ENCODE assay signal across 15 cellular contexts in genomic region chr2:227805578-227805977, GRCh38. TPM values are rescaled to one million over a fixed set of nuclear protein-coding genes. Genes with fewer than 3 reads are reported as not detected.
DNase-seq lines count a peak whose midpoint lies in the region; ATAC-seq and TF ChIP-seq lines count a peak whose summit lies in the region.
"Had no signal": no experiment of that assay in that cellular context is flagged by ENCODE, and none has a peak within 500 bp of the region (broad histone marks: within the 10 kb centered on the region; RNA-seq: fewer than 3 reads in every experiment).

No MANE protein-coding gene starts in this region.

- H3K27me3 Mint-ChIP-seq in MCF 10A (ENCODE audit: insufficient read depth, unreplicated experiment) = no peaks in the 10 kb centered on the region

- peaks cover 3% of the 10 kb centered on the region for H3K36me3 Mint-ChIP-seq in MCF 10A (ENCODE audit: insufficient read depth, unreplicated experiment)

- ATAC-seq in thoracic aorta (ENCODE audit: insufficient number of reproducible peaks, low FRiP score, low read depth) = no peak

- BruUV-seq in MCF 10A (replicated peaks; lab: Mats Ljungman, UMichigan) = no TSS peak

- no peak for TF ChIP-seq POLR2A in breast epithelium (IDR thresholded peaks at IDR 0.05)

- POLR2A ChIA-PET in MCF 10A (lab: Yijun Ruan, JAX) = interaction anchor here (1.2 kb wide), 1 partner anchor 13 kb away, joined by 3 read pairs; no protein-coding TSS in a partner anchor

- H3K27ac ChIP-seq in breast epithelium (no peak overlapping the region), thoracic aorta (no peak overlapping the region), tibial artery (no peak overlapping the region)
- peak overlapping the region; percentile 76 for H3K27ac ChIP-seq in effector memory CD4-positive, alpha-beta T cell (ENCODE audit: insufficient read depth, low read length, poor library complexity, severe bottlenecking)
- H3K27ac ChIP-seq: SK-N-MC had no signal

- H3K9me3 Mint-ChIP-seq in MCF 10A (ENCODE audit: unreplicated experiment) = no peaks in the 10 kb centered on the region

- intact Hi-C loops in MCF 10A (cut with micrococcal nuclease) (no loop called here), breast epithelium (cut with DNase I; ENCODE audit: low total_unique reads) (no loop called here), tibial artery (cut with DNase I; ENCODE audit: low total_unique reads) (no loop called here)

- H3K27ac Mint-ChIP-seq in MCF 10A (ENCODE audit: low read depth, unreplicated experiment) = peak overlapping the region; percentile 63

- H3K9me3 ChIP-seq in breast epithelium (no peaks in the 10 kb centered on the region), thoracic aorta (no peaks in the 10 kb centered on the region), tibial artery (no peaks in the 10 kb centered on the region)
- H3K9me3 ChIP-seq in effector memory CD4-positive, alpha-beta T cell (ENCODE audit: control insufficient read depth, low read length) = no peaks in the 10 kb centered on the region
- H3K9me3 ChIP-seq: upper lobe of left lung had no signal

- H3K27me3 ChIP-seq in breast epithelium = no peaks in the 10 kb centered on the region
- H3K27me3 ChIP-seq in effector memory CD4-positive, alpha-beta T cell (replicated peaks; ENCODE audit: control insufficient read depth, insufficient read depth, low read length, poor library complexity, severe bottlenecking) = no peaks in the 10 kb centered on the region
- H3K27me3 ChIP-seq in thoracic aorta (replicated peaks; ENCODE audit: insufficient read depth) = no peaks in the 10 kb centered on the region
- H3K27me3 ChIP-seq in tibial artery = no peaks in the 10 kb centered on the region
- H3K27me3 ChIP-seq: upper lobe of left lung had no signal

- no peak overlapping the region for H3K4me3 Mint-ChIP-seq in MCF 10A (ENCODE audit: unreplicated experiment)

- no peaks in the 10 kb centered on the region for H3K36me3 ChIP-seq in breast epithelium
- no peaks in the 10 kb centered on the region for H3K36me3 ChIP-seq in effector memory CD4-positive, alpha-beta T cell (ENCODE audit: control insufficient read depth, insufficient read depth, low read length)
- H3K36me3 ChIP-seq in thoracic aorta = no peaks in the 10 kb centered on the region
- H3K36me3 ChIP-seq in tibial artery = no peaks in the 10 kb centered on the region
- H3K36me3 ChIP-seq: upper lobe of left lung had no signal

- no peak overlapping the region for H3K4me3 ChIP-seq in breast epithelium
- H3K4me3 ChIP-seq in effector memory CD4-positive, alpha-beta T cell (ENCODE audit: insufficient read depth, low read depth, low read length, poor library complexity, severe bottlenecking) = no peak overlapping the region
- peak overlapping the region; percentile 4 for H3K4me3 ChIP-seq in thoracic aorta
- no peak overlapping the region for H3K4me3 ChIP-seq in tibial artery
- H3K4me3 ChIP-seq: SK-N-MC had no signal

- no peaks in the 10 kb centered on the region for H3K4me1 ChIP-seq in breast epithelium
- H3K4me1 ChIP-seq in effector memory CD4-positive, alpha-beta T cell (ENCODE audit: control insufficient read depth, insufficient read depth, low read length, poor library complexity, severe bottlenecking) = no peaks in the 10 kb centered on the region
- H3K4me1 ChIP-seq in thoracic aorta (ENCODE audit: control insufficient read depth in 1 of 2, low read depth in 2 of 2) = no peaks in the 10 kb centered on the region
- peaks cover 0 to 4% (median 0%) of the 10 kb centered on the region in 4 donors for H3K4me1 ChIP-seq in tibial artery
- H3K4me1 ChIP-seq: upper lobe of left lung had no signal

- no peak for TF ChIP-seq CTCF in MCF 10A (IDR thresholded peaks at IDR 0.05; ENCODE audit: unreplicated experiment)
- TF ChIP-seq CTCF in breast epithelium (IDR thresholded peaks at IDR 0.05) = no peak
- TF ChIP-seq CTCF in thoracic aorta (IDR thresholded peaks at IDR 0.05) = no peak
- TF ChIP-seq CTCF in tibial artery (IDR thresholded peaks at IDR 0.05) = no peak

- in situ Hi-C loops in SK-MEL-5 (cut with HindIII; ENCODE audit: low pct_unique_long_range_greater_than_20kb, low sequenced_read_pairs) = no loop called here

- CTCF ChIA-PET in MCF 10A (lab: Yijun Ruan, JAX) = interaction anchor here (0.6 to 1.3 kb wide), 2 partner anchors 8 to 937 kb away, joined by 4 read pairs; partner anchors contain the start of gene CCL20

- peak; percentile 6 for DNase-seq in MCF 10A (ENCODE audit: unreplicated experiment)
- no peak for DNase-seq in breast epithelium (ENCODE audit: low spot score in 2 of 2)
- DNase-seq in SK-MEL-5 (ENCODE audit: low read depth, low spot score) = peak; percentile 70
- peak; percentile 40 to 50 (median 49) for DNase-seq in effector memory CD4-positive, alpha-beta T cell
- no peak for DNase-seq in thoracic aorta (ENCODE audit: low spot score)
- DNase-seq in kidney glomerular epithelial cell (lab: John Stamatoyannopoulos, UW) = no peak
- no peak for DNase-seq in tibial artery
- no peak for DNase-seq in DMS153 (lab: John Stamatoyannopoulos, UW)
- DNase-seq: mesendoderm, NCI-H1436 treated with DMSO at 0.1 percent for 48 hours had no signal

- H3K4me1 Mint-ChIP-seq in MCF 10A (ENCODE audit: insufficient read depth, unreplicated experiment) = peaks cover 5% of the 10 kb centered on the region

RNA-seq across cellular contexts. Expression of gene CCL20, which starts 8.1 kb away (rescaled TPM):
- total RNA-seq in MCF 10A (2022) = 18.0 and 34.4 TPM in 2 replicates
- 1 to 10 TPM in 2 of 3 donors, not detected in 1; 1.3 to 6.7 TPM for total RNA-seq in breast epithelium
- 0.96 and 2.7 TPM in 2 replicates for total RNA-seq in SK-MEL-5 (2014; rRNA removed; shearing (Covaris generic))
- 2.0 and 2.6 TPM in 2 replicates for polyA plus RNA-seq in SK-MEL-5 (2015; cell fraction: cytosol; rRNA removed)
- 4.9 and 5.6 TPM in 2 replicates for polyA plus RNA-seq in SK-MEL-5 (2015; cell fraction: nucleus; rRNA removed)
- 10 to 100 TPM in 1 of 2 donors, not detected in 1; 12.1 TPM for total RNA-seq in thoracic aorta
- total RNA-seq: skeletal muscle tissue had no signal
- polyA plus RNA-seq: BJ had no signal

RNA-seq across cellular contexts. Expression of gene SCYGR8, which starts 59.9 kb away (rescaled TPM):
- total RNA-seq in MCF 10A (2022) = not detected in 2 replicates
- not detected for total RNA-seq in breast epithelium
- total RNA-seq in SK-MEL-5 (2014; rRNA removed; shearing (Covaris generic)) = not detected in 2 replicates
- polyA plus RNA-seq in SK-MEL-5 (2015; cell fraction: cytosol; rRNA removed) = not detected in 2 replicates
- polyA plus RNA-seq in SK-MEL-5 (2015; cell fraction: nucleus; rRNA removed) = not detected in 2 replicates
- not detected for total RNA-seq in thoracic aorta
- total RNA-seq: skeletal muscle tissue, upper lobe of left lung had no signal
- polyA plus RNA-seq: BJ, esophagus had no signal

Comparison
In these comparisons a context has a peak if more than half of its experiments do, and no peak if none do; other contexts are left out.
1. DNase-seq: peak in MCF 10A (single experiment), SK-MEL-5 (single experiment) and effector memory CD4-positive, alpha-beta T cell (3 of 3); none in breast epithelium (0 of 2), thoracic aorta (single experiment), kidney glomerular epithelial cell (single experiment), tibial artery (0 of 2) and DMS153 (single experiment).